8 cellular contexts compared by ENCODE assay signal in genomic region chr1:169546087-169546995, GRCh38. TPM values are rescaled to one million over a fixed set of nuclear protein-coding genes. Genes with fewer than 3 reads are reported as not detected.
DNase-seq lines count a peak whose midpoint lies in the region; ATAC-seq and TF ChIP-seq lines count a peak whose summit lies in the region.

No MANE protein-coding gene starts in this region.

- peak; percentile 82 for DNase-seq in NCI-H2081 (lab: John Stamatoyannopoulos, UW)
- DNase-seq in NCI-H2081 treated with DMSO at 0.1 percent for 48 hours (lab: John Stamatoyannopoulos, UW) = no peak
- DNase-seq in NCI-H2171 (lab: John Stamatoyannopoulos, UW) = peak; percentile 29
- peak; percentile 35 for DNase-seq in WTC11 (ENCODE audit: low spot score)
- DNase-seq in effector CD8-positive, alpha-beta T cell (lab: John Stamatoyannopoulos, UW) = peak; percentile 10
- DNase-seq in medulla oblongata (ENCODE audit: extremely low spot score) = peak; percentile 89

- ATAC-seq in HG02884 (IDR thresholded peaks at IDR 0.05; ENCODE audit: unreplicated experiment) (peak; percentile 69), WTC11 (peak; percentile 86)
- ATAC-seq in stimulated activated memory B cell treated with anti-CD40 and anti-IgM and Interleukin-4, amounts not matched to agents 10 μg/mL and 1 μg/mL and 100 μg/mL, for 72 hours = peak; percentile 76

- peak overlapping the region; percentile 42; the same call in 1 of the 2 replicates for H3K27ac Mint-ChIP-seq in WTC11
- H3K27ac Mint-ChIP-seq in stimulated activated memory B cell treated with anti-CD40 and anti-IgM and Interleukin-4, amounts not matched to agents 10 μg/mL and 1 μg/mL and 100 μg/mL, for 72 hours = no peak overlapping the region

- CTCF ChIA-PET in WTC11 (lab: Charles Lee) = interaction anchor here (0.6 to 2.3 kb wide), 19 partner anchors 10 to 943 kb away, joined by 3 to 20 read pairs (median 4); partner anchors contain the start of genes BLZF1, CCDC181, F5 and NME7

- POLR2A ChIA-PET in WTC11 (lab: Charles Lee) = no interaction called here

- no peaks in the 10 kb centered on the region for H3K36me3 Mint-ChIP-seq in WTC11
- H3K36me3 Mint-ChIP-seq in stimulated activated memory B cell treated with anti-CD40 and anti-IgM and Interleukin-4, amounts not matched to agents 10 μg/mL and 1 μg/mL and 100 μg/mL, for 72 hours = no peaks in the 10 kb centered on the region

- no peaks in the 10 kb centered on the region; the same call in 1 of the 2 replicates for H3K27me3 Mint-ChIP-seq in WTC11 (ENCODE audit: low read depth)
- no peaks in the 10 kb centered on the region for H3K27me3 Mint-ChIP-seq in stimulated activated memory B cell treated with anti-CD40 and anti-IgM and Interleukin-4, amounts not matched to agents 10 μg/mL and 1 μg/mL and 100 μg/mL, for 72 hours

- no peaks in the 10 kb centered on the region for H3K4me1 Mint-ChIP-seq in WTC11
- no peaks in the 10 kb centered on the region for H3K4me1 Mint-ChIP-seq in stimulated activated memory B cell treated with anti-CD40 and anti-IgM and Interleukin-4, amounts not matched to agents 10 μg/mL and 1 μg/mL and 100 μg/mL, for 72 hours

- no peak overlapping the region for H3K4me3 Mint-ChIP-seq in WTC11
- H3K4me3 Mint-ChIP-seq in stimulated activated memory B cell treated with anti-CD40 and anti-IgM and Interleukin-4, amounts not matched to agents 10 μg/mL and 1 μg/mL and 100 μg/mL, for 72 hours = no peak overlapping the region

- H3K9me3 Mint-ChIP-seq in WTC11 = no peaks in the 10 kb centered on the region
- H3K9me3 Mint-ChIP-seq in stimulated activated memory B cell treated with anti-CD40 and anti-IgM and Interleukin-4, amounts not matched to agents 10 μg/mL and 1 μg/mL and 100 μg/mL, for 72 hours = no peaks in the 10 kb centered on the region

- TF ChIP-seq CTCF in WTC11 (IDR thresholded peaks at IDR 0.05) = peak; percentile 28; the same call in 1 of the 2 replicates

TF ChIP-seq in WTC11, 78 proteins besides CTCF, POLR2A, EP300 and RAD21 (continues in another document):
- TF ChIP-seq PRDM15 (CRISPR knock-in tag; IDR thresholded peaks at IDR 0.05) (no peak), ATF2 (CRISPR knock-in tag; IDR thresholded peaks at IDR 0.05; ENCODE audit: borderline replicate concordance, low read depth) (no peak), ZNF671 (CRISPR knock-in tag; IDR thresholded peaks at IDR 0.05) (no peak), ZNF425 (CRISPR knock-in tag; conservative IDR thresholded peaks at IDR 0.05) (no peak), ZNF281 (CRISPR knock-in tag; IDR thresholded peaks at IDR 0.05) (no peak), ETV6 (CRISPR knock-in tag; IDR thresholded peaks at IDR 0.05) (no peak), EMX1 (CRISPR knock-in tag; IDR thresholded peaks at IDR 0.05) (no peak), IRF2 (CRISPR knock-in tag; IDR thresholded peaks at IDR 0.05; ENCODE audit: borderline replicate concordance, low read depth) (no peak), AFF4 (CRISPR knock-in tag; IDR thresholded peaks at IDR 0.05; ENCODE audit: borderline replicate concordance) (no peak)

RNA-seq across cellular contexts. Expression of gene F5, which starts 39.9 kb away (rescaled TPM):
- total RNA-seq in WTC11 (2021) = 0.20 to 0.21 TPM (median 0.21 TPM) in 3 replicates
